ENCODE assay signal across 5 cellular contexts in genomic region chr6:18703546-18703945, GRCh38.
"Had no signal": no experiment of that assay in that cellular context is flagged by ENCODE, and none has a peak within 500 bp of the region (broad histone marks: within the 10 kb centered on the region; RNA-seq: fewer than 3 reads in every experiment).

No MANE protein-coding gene starts in this region.

- ATAC-seq: HepG2, K562 had no signal

- DNase-seq: IMR-90, KBM-7, KG1 had no signal
